ENCODE assay signal across 14 cellular contexts in genomic region chr4:141020801-141021261, GRCh38.
DNase-seq lines count a peak whose midpoint lies in the region; ATAC-seq and TF ChIP-seq lines count a peak whose summit lies in the region.
"Had no signal": no experiment of that assay in that cellular context is flagged by ENCODE, and none has a peak within 500 bp of the region (broad histone marks: within the 10 kb centered on the region; RNA-seq: fewer than 3 reads in every experiment).

No MANE protein-coding gene starts in this region.

- peak overlapping the region; percentile 30 for H3K9ac ChIP-seq in Loucy (ENCODE audit: low read depth, low read length, poor library complexity, severe bottlenecking)
- H3K9ac ChIP-seq: parathyroid adenoma had no signal

- H3F3A ChIP-seq in Loucy (ENCODE audit: low read depth) = peaks cover 5% of the 10 kb centered on the region; the same call in 1 of the 2 replicates

- H3K4me2 ChIP-seq in Loucy (ENCODE audit: low read depth, low read length, poor library complexity, severe bottlenecking) = peak overlapping the region; percentile 59
- peak overlapping the region; percentile 22 for H3K4me2 ChIP-seq in hepatocyte

- H3K27ac ChIP-seq in hepatocyte (peak overlapping the region; percentile 69), temporal lobe (ENCODE audit: low read depth, low read length) (peak overlapping the region; percentile 52)
- H3K27ac ChIP-seq: parathyroid adenoma had no signal

- H3K4me1 ChIP-seq in Loucy (ENCODE audit: insufficient read depth, low read length, poor library complexity, severe bottlenecking) (peaks cover 32% of the 10 kb centered on the region), hepatocyte (ENCODE audit: insufficient read depth) (peaks cover 13% of the 10 kb centered on the region)
- H3K4me1 ChIP-seq: parathyroid adenoma had no signal

- no peaks in the 10 kb centered on the region for H3K36me3 Mint-ChIP-seq in chondrocyte (ENCODE audit: low read depth)
- H3K36me3 Mint-ChIP-seq: activated naive CD4-positive, alpha-beta T cell treated with anti-CD3 and anti-CD28 coated beads, Interleukin-2, amount 50 U/mL, for 24 hours had no signal

- H3K79me2 ChIP-seq in Loucy (ENCODE audit: insufficient read depth, low read length) (peaks cover 6% of the 10 kb centered on the region; the same call in 1 of the 2 replicates), hepatocyte (no peaks in the 10 kb centered on the region)
- H3K79me2 ChIP-seq: parathyroid adenoma had no signal

- no peaks in the 10 kb centered on the region for H3K27me3 Mint-ChIP-seq in chondrocyte (ENCODE audit: low read depth)
- H3K27me3 Mint-ChIP-seq: CD4-positive, alpha-beta T cell had no signal

- H4K20me1 ChIP-seq in Loucy (ENCODE audit: insufficient read depth, low read length, poor library complexity, severe bottlenecking) (no peaks in the 10 kb centered on the region), hepatocyte (ENCODE audit: insufficient read depth, poor library complexity, severe bottlenecking) (no peaks in the 10 kb centered on the region)

- no peak overlapping the region for H3K4me3 ChIP-seq in Loucy (ENCODE audit: low read length, poor library complexity, severe bottlenecking)
- H3K4me3 ChIP-seq in hepatocyte = no peak overlapping the region

- no peak overlapping the region for H3K4me3 Mint-ChIP-seq in chondrocyte (ENCODE audit: unreplicated experiment)
- H3K4me3 Mint-ChIP-seq: activated naive CD4-positive, alpha-beta T cell treated with anti-CD3 and anti-CD28 coated beads, Interleukin-2, amount 50 U/mL, for 24 hours; CD4-positive, alpha-beta T cell had no signal

- H3K9me3 Mint-ChIP-seq in chondrocyte (ENCODE audit: low read depth) = peaks cover 2% of the 10 kb centered on the region
- H3K9me3 Mint-ChIP-seq: activated naive CD4-positive, alpha-beta T cell treated with anti-CD3 and anti-CD28 coated beads, Interleukin-2, amount 50 U/mL, for 24 hours; CD4-positive, alpha-beta T cell had no signal

- no peak for ATAC-seq in HG02798 (IDR thresholded peaks at IDR 0.05; ENCODE audit: poor library complexity, unreplicated experiment)
- ATAC-seq: stimulated activated naive CD8-positive, alpha-beta T cell treated with anti-CD3 and anti-CD28 coated beads, Interleukin-15, Interleukin-2, amounts not matched to agents 100 U/mL and 50 U/mL, for 24 hours had no signal

- H3K27ac Mint-ChIP-seq in chondrocyte (ENCODE audit: unreplicated experiment) = peak overlapping the region; percentile 74
- H3K27ac Mint-ChIP-seq: activated naive CD4-positive, alpha-beta T cell treated with anti-CD3 and anti-CD28 coated beads, Interleukin-2, amount 50 U/mL, for 24 hours; CD4-positive, alpha-beta T cell had no signal

- H2AFZ ChIP-seq in Loucy (ENCODE audit: low read length) (no peak overlapping the region), hepatocyte (no peak overlapping the region)
- H2AFZ ChIP-seq: parathyroid adenoma had no signal

- peaks cover 30% of the 10 kb centered on the region for H3K4me1 Mint-ChIP-seq in chondrocyte (ENCODE audit: low read depth)
- H3K4me1 Mint-ChIP-seq: activated naive CD4-positive, alpha-beta T cell treated with anti-CD3 and anti-CD28 coated beads, Interleukin-2, amount 50 U/mL, for 24 hours had no signal

- no peak for TF ChIP-seq CTCF in Loucy (conservative IDR thresholded peaks at IDR 0.05; ENCODE audit: low read length)
- TF ChIP-seq CTCF in chondrocyte (IDR thresholded peaks at IDR 0.05) = no peak
- TF ChIP-seq CTCF in hepatocyte (IDR thresholded peaks at IDR 0.05; ENCODE audit: poor library complexity) = no peak

- H3K36me3 ChIP-seq in Loucy (ENCODE audit: insufficient read depth, low read length) (no peaks in the 10 kb centered on the region), hepatocyte (replicated peaks; ENCODE audit: insufficient read depth, low read depth) (no peaks in the 10 kb centered on the region)

- DNase-seq in chondrocyte (ENCODE audit: low spot score) = no peak
- DNase-seq in hepatocyte (ENCODE audit: low spot score) = no peak
- DNase-seq in COR-L47 (lab: John Stamatoyannopoulos, UW) = no peak
- DNase-seq in stimulated activated CD4-positive, alpha-beta T cell treated with anti-CD3 and anti-CD28 coated beads, Interleukin-2, amount 100 ng/mL, for 24 hours = no peak
- no peak for DNase-seq in activated CD4-positive, CD25-positive, alpha-beta regulatory T cell (lab: John Stamatoyannopoulos, UW)
- DNase-seq: CD4-positive, alpha-beta T cell; NCI-H1436; SIG-M5; stimulated activated naive CD8-positive, alpha-beta T cell treated with anti-CD3 and anti-CD28 coated beads, Interleukin-15, Interleukin-2, amounts not matched to agents 100 U/mL and 50 U/mL, for 24 hours had no signal

- H3K9me3 ChIP-seq in Loucy (ENCODE audit: insufficient read depth, low read depth, low read length) (no peaks in the 10 kb centered on the region), hepatocyte (ENCODE audit: low read depth) (no peaks in the 10 kb centered on the region)

- no peaks in the 10 kb centered on the region for H3K27me3 ChIP-seq in Loucy (ENCODE audit: insufficient read depth, low read length, poor library complexity, severe bottlenecking)
- no peaks in the 10 kb centered on the region for H3K27me3 ChIP-seq in hepatocyte

- H3K9me2 ChIP-seq in Loucy (replicated peaks; ENCODE audit: low read depth, low read length) (no peaks in the 10 kb centered on the region), hepatocyte (replicated peaks; ENCODE audit: insufficient read depth) (no peaks in the 10 kb centered on the region)

- WGBS in hepatocyte (ENCODE audit: low lambda C conversion rate, missing lambda C conversion rate) = 46% methylated on average over 3 of the region's 3 CpGs
